Comparison of ENCODE assay signal across 18 cellular contexts in the genomic region with DNA sequence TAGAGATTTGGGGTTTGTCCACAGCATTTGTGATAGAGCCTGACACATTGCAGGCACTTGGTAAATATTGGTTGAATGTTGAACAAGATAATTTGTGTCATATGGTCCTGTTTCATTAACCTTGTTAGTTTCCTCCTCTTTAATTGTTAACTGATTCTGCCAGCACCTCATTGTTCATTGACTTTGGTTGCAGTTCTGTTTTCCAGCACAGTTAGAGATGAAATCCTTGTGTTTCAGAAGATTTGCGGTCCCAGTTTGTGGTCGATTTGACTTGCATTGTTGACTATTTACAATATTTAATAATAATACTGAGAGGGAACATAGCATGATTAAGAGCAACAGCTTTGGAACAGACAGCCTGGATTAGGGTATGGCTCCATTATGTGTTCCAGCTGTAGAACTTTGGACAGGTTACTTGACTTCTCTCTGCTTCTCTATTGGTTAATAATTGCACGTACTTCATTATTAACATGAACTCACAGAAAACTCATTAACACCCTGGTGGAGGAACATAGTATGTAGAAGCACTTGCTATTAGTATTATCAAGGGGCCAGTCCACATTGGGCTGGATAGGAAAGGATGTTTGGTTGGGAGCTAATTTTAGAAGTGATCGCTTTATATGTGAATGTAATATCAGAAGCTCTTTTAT. TPM values are rescaled to one million over a fixed set of nuclear protein-coding genes. Genes with fewer than 3 reads are reported as not detected.
DNase-seq lines count a peak whose midpoint lies in the region; ATAC-seq, FAIRE-seq and TF ChIP-seq lines count a peak whose summit lies in the region.
"Had no signal": no experiment of that assay in that cellular context is flagged by ENCODE, and none has a peak within 500 bp of the region (broad histone marks: within the 10 kb centered on the region; RNA-seq: fewer than 3 reads in every experiment).

No MANE protein-coding gene starts in this region.

- FAIRE-seq in GM12892 (lab: Jason Lieb, UNC) = no peak
- FAIRE-seq: islet of Langerhans had no signal

- no peaks in the 10 kb centered on the region for H3K9me3 Mint-ChIP-seq in dendritic cell treated with granulocyte-macrophage colony-stimulating factor and Interleukin-4, amounts not matched to agents 40 ng/mL and 50 ng/mL, for 4 days
- H3K9me3 Mint-ChIP-seq: activated CD4-positive, alpha-beta memory T cell treated with anti-CD3 and anti-CD28 coated beads, Interleukin-2, amount 10 ng/mL, durations not matched to agents 7 days and 5 days; activated T-helper 17 cell treated with anti-CD3 and anti-CD28 coated beads, Interleukin-2, amount 50 U/mL, for 72 hours; stimulated activated naive CD8-positive, alpha-beta T cell treated with anti-CD3 and anti-CD28 coated beads, Interleukin-15, Interleukin-2, amounts not matched to agents 100 ng/mL and 50 ng/mL, for 24 hours had no signal

- no peak overlapping the region for H3K4me3 Mint-ChIP-seq in dendritic cell treated with granulocyte-macrophage colony-stimulating factor and Interleukin-4, amounts not matched to agents 40 ng/mL and 50 ng/mL, for 4 days
- H3K4me3 Mint-ChIP-seq: activated CD4-positive, alpha-beta memory T cell treated with anti-CD3 and anti-CD28 coated beads, Interleukin-2, amount 10 ng/mL, durations not matched to agents 7 days and 5 days; activated T-helper 17 cell treated with anti-CD3 and anti-CD28 coated beads, Interleukin-2, amount 50 U/mL, for 72 hours; stimulated activated naive CD8-positive, alpha-beta T cell treated with anti-CD3 and anti-CD28 coated beads, Interleukin-15, Interleukin-2, amounts not matched to agents 100 ng/mL and 50 ng/mL, for 24 hours had no signal

- in situ Hi-C loops in G401 (cut with HindIII; ENCODE audit: low sequenced_read_pairs) = no loop called here

- H3K27me3 Mint-ChIP-seq in dendritic cell treated with granulocyte-macrophage colony-stimulating factor and Interleukin-4, amounts not matched to agents 40 ng/mL and 50 ng/mL, for 4 days = no peaks in the 10 kb centered on the region
- H3K27me3 Mint-ChIP-seq: activated CD4-positive, alpha-beta memory T cell treated with anti-CD3 and anti-CD28 coated beads, Interleukin-2, amount 10 ng/mL, durations not matched to agents 7 days and 5 days; activated T-helper 17 cell treated with anti-CD3 and anti-CD28 coated beads, Interleukin-2, amount 50 U/mL, for 72 hours; stimulated activated naive CD8-positive, alpha-beta T cell treated with anti-CD3 and anti-CD28 coated beads, Interleukin-15, Interleukin-2, amounts not matched to agents 100 ng/mL and 50 ng/mL, for 24 hours had no signal

- H3K27ac Mint-ChIP-seq in dendritic cell treated with granulocyte-macrophage colony-stimulating factor and Interleukin-4, amounts not matched to agents 40 ng/mL and 50 ng/mL, for 4 days = peak overlapping the region; percentile 9
- H3K27ac Mint-ChIP-seq: activated CD4-positive, alpha-beta memory T cell treated with anti-CD3 and anti-CD28 coated beads, Interleukin-2, amount 10 ng/mL, durations not matched to agents 7 days and 5 days; activated T-helper 17 cell treated with anti-CD3 and anti-CD28 coated beads, Interleukin-2, amount 50 U/mL, for 72 hours; stimulated activated naive CD8-positive, alpha-beta T cell treated with anti-CD3 and anti-CD28 coated beads, Interleukin-15, Interleukin-2, amounts not matched to agents 100 ng/mL and 50 ng/mL, for 24 hours had no signal

- peak; percentile 55 for ATAC-seq in GM18508 (IDR thresholded peaks at IDR 0.05; ENCODE audit: insufficient read depth, unreplicated experiment)
- ATAC-seq in GM21390 (IDR thresholded peaks at IDR 0.05; ENCODE audit: unreplicated experiment) = peak; percentile 50
- ATAC-seq in HG03064 (IDR thresholded peaks at IDR 0.05; ENCODE audit: low read depth, unreplicated experiment) = peak; percentile 60
- ATAC-seq: activated T-helper 17 cell treated with anti-CD3 and anti-CD28 coated beads, Interleukin-2, amount 50 U/mL, for 72 hours; PC-3; SK-N-SH treated with all-trans-retinoic acid at 6 μM for 48 hours had no signal

- DNase-seq in putamen (ENCODE audit: low spot score) (no peak), G401 (ENCODE audit: low spot score) (no peak), Ammon's horn (ENCODE audit: low spot score) (no peak), GM12892 (ENCODE audit: insufficient read length) (no peak)
- DNase-seq: activated CD4-positive, alpha-beta memory T cell treated with anti-CD3 and anti-CD28 coated beads, Interleukin-2, amount 10 ng/mL, durations not matched to agents 7 days and 5 days; amniotic stem cell; midbrain; NCI-H1436; NCI-H510A; PC-3 had no signal

- no peak for TF ChIP-seq POLR2A in GM12892 (IDR thresholded peaks at IDR 0.05; ENCODE audit: low read depth, low read length)

- H3K36me3 Mint-ChIP-seq in dendritic cell treated with granulocyte-macrophage colony-stimulating factor and Interleukin-4, amounts not matched to agents 40 ng/mL and 50 ng/mL, for 4 days (ENCODE audit: low read depth) = peaks cover 14% of the 10 kb centered on the region

- H3K4me1 Mint-ChIP-seq in dendritic cell treated with granulocyte-macrophage colony-stimulating factor and Interleukin-4, amounts not matched to agents 40 ng/mL and 50 ng/mL, for 4 days (ENCODE audit: low read depth) = peaks cover 45% of the 10 kb centered on the region

- intact Hi-C loops in dendritic cell treated with granulocyte-macrophage colony-stimulating factor and Interleukin-4, amounts not matched to agents 40 ng/mL and 50 ng/mL, for 4 days (cut with micrococcal nuclease) = no loop called here

RNA-seq across cellular contexts. Expression of a gene that starts 8.7 kb away (rescaled TPM):
- 5.5 and 7.9 TPM in 2 replicates for total RNA-seq in G401 (2014; rRNA removed; shearing (Covaris generic))
- 31.5 TPM for polyA plus RNA-seq in GM12892 (2012; ENCODE audit: missing spikeins)

RNA-seq across cellular contexts. Expression of a gene that starts 55.3 kb away (rescaled TPM):
- total RNA-seq in G401 (2014; rRNA removed; shearing (Covaris generic)) = 10.4 and 13.6 TPM in 2 replicates
- polyA plus RNA-seq in GM12892 (2012; ENCODE audit: missing spikeins) = 23.7 TPM
